ENCODE assay signal across 8 cellular contexts in genomic region chr20:58906894-58907293, GRCh38. TPM values are rescaled to one million over a fixed set of nuclear protein-coding genes. Genes with fewer than 3 reads are reported as not detected.
A peak's percentile ranks its signal among the peaks of the same experiment; 100 is the strongest.
DNase-seq lines count a peak whose midpoint lies in the region; ATAC-seq, FAIRE-seq and TF ChIP-seq lines count a peak whose summit lies in the region.

No MANE protein-coding gene starts in this region.

- BruUV-seq in A673 (replicated peaks; lab: Mats Ljungman, UMichigan): no TSS peak

- intact Hi-C loops in A673 (cut with micrococcal nuclease; ENCODE audit: unreplicated experiment) (no loop called here), ascending aorta (cut with DNase I) (loop anchor here (1.0 to 5.0 kb wide), 3 partner anchors 16 to 125 kb away; partner anchors contain the start of genes ATP5F1E and NELFCD), lower lobe of right lung (cut with DNase I) (no loop called here)

- peak overlapping the region; percentile 23 for H3K27ac ChIP-seq in A673 (ENCODE audit: low read depth, low read length, poor library complexity, severe bottlenecking)
- peak overlapping the region; percentile 83 to 92 for H3K27ac ChIP-seq in ascending aorta
- peak overlapping the region; percentile 82 for H3K27ac ChIP-seq in lower lobe of right lung

- peak; percentile 52 for FAIRE-seq in HTR-8/SVneo (lab: Jason Lieb, UNC)

- DNase-seq in A673 (ENCODE audit: low spot score) (no peak), HTR-8/SVneo (ENCODE audit: insufficient read length, low spot score) (no peak), ascending aorta (ENCODE audit: low spot score in 2 of 2) (peak in 1 of 2 donors; percentile 70), lower lobe of right lung (no peak), iPS-NIHi7 (ENCODE audit: extremely low spot score) (no peak), NCI-H2107 treated with DMSO at 0.1 percent for 48 hours (lab: John Stamatoyannopoulos, UW; ENCODE audit: unreplicated experiment) (no peak), cerebellar nuclear complex (lab: John Stamatoyannopoulos, UW) (no peak), occipital lobe (lab: John Stamatoyannopoulos, UW) (no peak)

- H3K27me3 ChIP-seq in A673 (replicated peaks; ENCODE audit: insufficient read depth, low read depth, low read length, poor library complexity): no peaks in the 10 kb centered on the region
- no peaks in the 10 kb centered on the region for H3K27me3 ChIP-seq in ascending aorta
- H3K27me3 ChIP-seq in lower lobe of right lung (ENCODE audit: low read depth): no peaks in the 10 kb centered on the region

- H3K4me3 ChIP-seq in A673 (ENCODE audit: low read depth, low read length, poor library complexity, severe bottlenecking) (peak overlapping the region; percentile 15), ascending aorta (peak overlapping the region; percentile 31 to 51), lower lobe of right lung (peak overlapping the region; percentile 38)

- no peak for TF ChIP-seq CTCF in A673 (conservative IDR thresholded peaks at IDR 0.05; ENCODE audit: low read depth, low read length)
- no peak for TF ChIP-seq CTCF in ascending aorta (IDR thresholded peaks at IDR 0.05)
- TF ChIP-seq CTCF in lower lobe of right lung (IDR thresholded peaks at IDR 0.05): no peak

- H3K4me1 ChIP-seq in A673 (ENCODE audit: insufficient read depth, low read length, poor library complexity, severe bottlenecking): peaks cover 18% of the 10 kb centered on the region
- H3K4me1 ChIP-seq in ascending aorta: peaks cover 15 to 28% of the 10 kb centered on the region in 2 donors
- H3K4me1 ChIP-seq in lower lobe of right lung: peaks cover 41% of the 10 kb centered on the region

- CTCF ChIA-PET in A673 (lab: Charles Lee): no interaction called here

- H3K9me3 ChIP-seq in A673 (ENCODE audit: low read depth, low read length, poor library complexity, severe bottlenecking) (no peaks in the 10 kb centered on the region), ascending aorta (no peaks in the 10 kb centered on the region), lower lobe of right lung (no peaks in the 10 kb centered on the region)

- POLR2A ChIA-PET in A673 (lab: Charles Lee; ENCODE audit: low non-redundant PET): interaction anchor here (0.7 kb wide), 1 partner anchor 283 kb away, joined by 3 read pairs; no protein-coding TSS in a partner anchor

- peak; percentile 59 to 86 for ATAC-seq in lower lobe of right lung

- H3K36me3 ChIP-seq in A673 (ENCODE audit: insufficient read depth, low read length, poor library complexity, severe bottlenecking) (peaks cover 95% of the 10 kb centered on the region), ascending aorta (peaks cover 59 to 67% of the 10 kb centered on the region in 2 donors), lower lobe of right lung (peaks cover 88% of the 10 kb centered on the region)

RNA-seq across cellular contexts. Expression of gene GNAS, which starts 54.4 kb away (rescaled TPM):
- total RNA-seq in A673 (2021) (1,108 and 1,144 TPM in 2 replicates), ascending aorta (663 TPM), lower lobe of right lung (744 TPM), occipital lobe (344 TPM)

RNA-seq across cellular contexts. Expression of gene GNAS-AS1, which starts 56.2 kb away (rescaled TPM):
- total RNA-seq in A673 (2021) (6.7 and 7.1 TPM in 2 replicates), ascending aorta (not detected), lower lobe of right lung (0.97 TPM), occipital lobe (0.94 TPM)

Comparison
In these comparisons a context has a peak if more than half of its experiments do, and no peak if none do; other contexts are left out.
1. H3K27ac ChIP-seq: peak in every context shown above with its lines; median percentile 88 in ascending aorta; 82 in lower lobe of right lung; 23 in A673.